20 cellular contexts compared by ENCODE assay signal in genomic region chr1:83639785-83640184, GRCh38.
A peak's percentile ranks its signal among the peaks of the same experiment; 100 is the strongest.
DNase-seq lines count a peak whose midpoint lies in the region; ATAC-seq, FAIRE-seq and TF ChIP-seq lines count a peak whose summit lies in the region.
"Had no signal": no experiment of that assay in that cellular context is flagged by ENCODE, and none has a peak within 500 bp of the region (broad histone marks: within the 10 kb centered on the region; RNA-seq: fewer than 3 reads in every experiment).

No MANE protein-coding gene starts in this region.

- no peaks in the 10 kb centered on the region for H3K79me2 ChIP-seq in H1 (ENCODE audit: control insufficient read depth in 1 of 2, insufficient read depth in 2 of 2, low read length in 2 of 2)

- H3K23ac ChIP-seq in H1 (ENCODE audit: insufficient read length), result no peak overlapping the region

- no peak overlapping the region for H3K18ac ChIP-seq in H1 (ENCODE audit: extremely low read depth, low read length)

- H3K27ac ChIP-seq in SK-N-MC (peak overlapping the region; percentile 7; the same call in 1 of the 2 replicates), H1 (ENCODE audit: low read depth, low read length) (no peak overlapping the region)
- H3K27ac ChIP-seq in CD8-positive, alpha-beta T cell (ENCODE audit: low read depth, low read length), result no peak overlapping the region

- no peak overlapping the region for H2AFZ ChIP-seq in H1 (ENCODE audit: low read length)

- H3K27me3 Mint-ChIP-seq in CD8-positive, alpha-beta T cell (ENCODE audit: low read depth), result no peaks in the 10 kb centered on the region
- H3K27me3 Mint-ChIP-seq: CD4-positive, alpha-beta memory T cell had no signal

- no peak overlapping the region for H3K4me3 ChIP-seq in SK-N-MC
- no peak overlapping the region for H3K4me3 ChIP-seq in H1 (ENCODE audit: extremely low read depth in 1 of 4, insufficient read depth in 2 of 4, low read depth in 3 of 4, low read length in 4 of 4)
- H3K4me3 ChIP-seq in mucosa of descending colon, result no peak overlapping the region
- no peak overlapping the region for H3K4me3 ChIP-seq in CD8-positive, alpha-beta T cell (ENCODE audit: low read depth, low read length)

- no peak overlapping the region for H4K8ac ChIP-seq in H1 (ENCODE audit: extremely low read depth, insufficient read depth, low read length)

- H3K4me1 Mint-ChIP-seq in CD8-positive, alpha-beta T cell (ENCODE audit: low read depth), result peaks cover 2% of the 10 kb centered on the region

- no peaks in the 10 kb centered on the region for H3K36me3 Mint-ChIP-seq in CD8-positive, alpha-beta T cell
- H3K36me3 Mint-ChIP-seq: CD4-positive, alpha-beta memory T cell had no signal

- POLR2A ChIA-PET in H1 (lab: Charles Lee; ENCODE audit: partially characterized antibody), result no interaction called here
- POLR2A ChIA-PET in CD8-positive, alpha-beta T cell (lab: Charles Lee), result no interaction called here

- CTCF ChIA-PET in H1 (lab: Charles Lee; ENCODE audit: partially characterized antibody), result interaction anchor here (0.9 to 1.7 kb wide), 3 partner anchors 14 to 59 kb away, joined by 3 read pairs; no protein-coding TSS in a partner anchor
- CTCF ChIA-PET in CD8-positive, alpha-beta T cell (lab: Charles Lee), result interaction anchor here (0.9 kb wide), 1 partner anchor 10 kb away, joined by 3 read pairs; no protein-coding TSS in a partner anchor

- H3K27me3 ChIP-seq in H1 (replicated peaks in 1 of 4; ENCODE audit: control insufficient read depth in 3 of 4, extremely low read depth in 1 of 4, insufficient read depth in 3 of 4, low read length in 3 of 4), result no peaks in the 10 kb centered on the region
- no peaks in the 10 kb centered on the region for H3K27me3 ChIP-seq in CD8-positive, alpha-beta T cell (ENCODE audit: insufficient read depth, low read length)

- no peak overlapping the region for H3K4me2 ChIP-seq in H1 (ENCODE audit: insufficient read depth in 1 of 2, low read depth in 2 of 2, low read length in 2 of 2)

- no peak overlapping the region for H2BK12ac ChIP-seq in H1 (ENCODE audit: low read depth, low read length)

- 89% methylated on average over 3 of the region's 3 CpGs; no CpG with 5 or more reads in 1 of the 2 experiments for WGBS in H1 (ENCODE audit: extremely low coverage in 1 of 2, insufficient coverage in 1 of 2, insufficient read length in 1 of 2, insufficient replicate concordance in 2 of 2, low coverage in 1 of 2, low lambda C conversion rate in 2 of 2, missing lambda C conversion rate in 1 of 2), 2 experiments

- H3K9me3 ChIP-seq in SK-N-MC (ENCODE audit: low read depth, low read length) (no peaks in the 10 kb centered on the region), H1 (ENCODE audit: insufficient read depth in 2 of 2, low read depth in 1 of 2, low read length in 1 of 2) (no peaks in the 10 kb centered on the region), mucosa of descending colon (no peaks in the 10 kb centered on the region)
- H3K9me3 ChIP-seq in CD8-positive, alpha-beta T cell (ENCODE audit: low read length), result no peaks in the 10 kb centered on the region

- no peaks in the 10 kb centered on the region for H3K36me3 ChIP-seq in SK-N-MC (ENCODE audit: insufficient read depth, low read length)
- H3K36me3 ChIP-seq in H1 (ENCODE audit: control insufficient read depth in 2 of 4, insufficient read depth in 4 of 4, low read length in 3 of 4), result no peaks in the 10 kb centered on the region
- H3K36me3 ChIP-seq in mucosa of descending colon (ENCODE audit: low read depth), result no peaks in the 10 kb centered on the region
- H3K36me3 ChIP-seq in CD8-positive, alpha-beta T cell (ENCODE audit: insufficient read depth, low read length), result no peaks in the 10 kb centered on the region

- TF ChIP-seq CTCF in H1 (IDR thresholded peaks at IDR 0.05; ENCODE audit: control extremely low read depth in 1 of 3, insufficient read depth in 1 of 3, low read depth in 1 of 3, low read length in 3 of 3) (no peak), mucosa of descending colon (IDR thresholded peaks at IDR 0.05) (no peak)
- TF ChIP-seq CTCF in CD8-positive, alpha-beta T cell (IDR thresholded peaks at IDR 0.05), result no peak

- H2BK15ac ChIP-seq in H1 (ENCODE audit: low read length), result no peak overlapping the region

- no peak overlapping the region for H3K4ac ChIP-seq in H1 (replicated peaks; ENCODE audit: insufficient read length, low read depth, low read length)

- H3K4me3 Mint-ChIP-seq in CD8-positive, alpha-beta T cell, result no peak overlapping the region
- H3K4me3 Mint-ChIP-seq: B cell; CD4-positive, alpha-beta memory T cell had no signal

- H3K9ac ChIP-seq in SK-N-MC (ENCODE audit: insufficient read length) (no peak overlapping the region), H1 (replicated peaks in 1 of 4; ENCODE audit: extremely low read depth in 1 of 4, low read depth in 3 of 4, low read length in 3 of 4) (no peak overlapping the region)

- no peaks in the 10 kb centered on the region for H3K9me3 Mint-ChIP-seq in CD8-positive, alpha-beta T cell

- no peak for TF ChIP-seq POLR2A in H1 (IDR thresholded peaks at IDR 0.05; ENCODE audit: control extremely low read depth in 1 of 2, low read depth in 2 of 2, low read length in 2 of 2)

- ATAC-seq in GM19397 (IDR thresholded peaks at IDR 0.05; ENCODE audit: unreplicated experiment) (no peak), left ventricle myocardium superior (no peak), mucosa of descending colon (no peak)
- no peak for ATAC-seq in CD8-positive, alpha-beta T cell
- ATAC-seq: HCT116 had no signal

- no peak overlapping the region for H2BK5ac ChIP-seq in H1 (ENCODE audit: low read depth, low read length)

- no peak overlapping the region for H3K14ac ChIP-seq in H1 (ENCODE audit: insufficient read length)

- H3K56ac ChIP-seq in H1 (replicated peaks; ENCODE audit: insufficient read length, low read depth, low read length), result no peak overlapping the region

- H2BK120ac ChIP-seq in H1 (replicated peaks; ENCODE audit: low read depth, low read length), result no peak overlapping the region

- intact Hi-C loops in left ventricle myocardium superior (cut with micrococcal nuclease) (no loop called here), mucosa of descending colon (cut with DNase I, micrococcal nuclease) (no loop called here)
- intact Hi-C loops in CD8-positive, alpha-beta T cell (cut with DNase I, micrococcal nuclease), result no loop called here

- no peak overlapping the region for H4K91ac ChIP-seq in H1 (replicated peaks; ENCODE audit: insufficient read length, low read length)

- peak in 1 of 2 experiments; percentile 23; a peak in 1 of 4 replicates for TF ChIP-seq RAD21 in H1 (IDR thresholded peaks at IDR 0.05 in 1 of 2, conservative IDR thresholded peaks at IDR 0.05 in 1 of 2; ENCODE audit: low read depth in 2 of 2, low read length in 2 of 2)

- H3K23me2 ChIP-seq in H1 (ENCODE audit: low read depth, low read length), result no peaks in the 10 kb centered on the region

- no peak overlapping the region for H2BK20ac ChIP-seq in H1 (ENCODE audit: low read length)

- no peak overlapping the region for H2AK5ac ChIP-seq in H1 (ENCODE audit: low read depth, low read length)

- no peak overlapping the region for H4K5ac ChIP-seq in H1 (ENCODE audit: insufficient read length, low read depth, low read length)

- TF ChIP-seq EP300 in H1 (IDR thresholded peaks at IDR 0.05; ENCODE audit: borderline replicate concordance in 1 of 2, low read depth in 2 of 2, low read length in 2 of 2), result no peak

- peak; percentile 13 for FAIRE-seq in H1 (lab: Jason Lieb, UNC)
- FAIRE-seq: A204.1, D721Med, G401.6, GM12892, GM19239, H54 had no signal

- no peaks in the 10 kb centered on the region for H3K79me1 ChIP-seq in H1 (ENCODE audit: low read depth, low read length)

- H4K20me1 ChIP-seq in H1 (replicated peaks in 1 of 2; ENCODE audit: control insufficient read depth in 1 of 2, insufficient read depth in 2 of 2, low read length in 2 of 2), result no peaks in the 10 kb centered on the region

- H3K4me1 ChIP-seq in H1 (replicated peaks in 1 of 4; ENCODE audit: control insufficient read depth in 3 of 4, insufficient read depth in 4 of 4, low read length in 3 of 4), result no peaks in the 10 kb centered on the region; a peak in 1 of 7 replicates
- H3K4me1 ChIP-seq in mucosa of descending colon (ENCODE audit: low read depth), result no peaks in the 10 kb centered on the region
- no peaks in the 10 kb centered on the region for H3K4me1 ChIP-seq in CD8-positive, alpha-beta T cell (ENCODE audit: insufficient read depth, low read length)

- no peak overlapping the region for H3K27ac Mint-ChIP-seq in CD8-positive, alpha-beta T cell
- H3K27ac Mint-ChIP-seq: B cell had no signal

- DNase-seq in SK-N-MC (ENCODE audit: low read depth, low spot score) (no peak), H1 (ENCODE audit: low read depth in 1 of 2, low spot score in 2 of 2) (no peak), medulla oblongata (ENCODE audit: extremely low spot score) (peak; percentile 20), left ventricle myocardium superior (no peak), mucosa of descending colon (no peak)
- no peak for DNase-seq in CD8-positive, alpha-beta T cell
- DNase-seq: C1 segment of cervical spinal cord; CD4-positive, alpha-beta memory T cell; COR-L47; DMS153; EL had no signal

TF ChIP-seq in H1, 55 proteins besides CTCF, POLR2A, EP300 and RAD21 (continues in another document):
- TF ChIP-seq SUZ12 (IDR thresholded peaks at IDR 0.05; ENCODE audit: low read length) (no peak), GTF2F1 (IDR thresholded peaks at IDR 0.05; ENCODE audit: borderline replicate concordance, low read depth, low read length) (no peak), CTBP2 (IDR thresholded peaks at IDR 0.05; ENCODE audit: borderline replicate concordance, insufficient read depth, insufficient read length, low read length) (no peak), RNF2 (IDR thresholded peaks at IDR 0.05; ENCODE audit: borderline replicate concordance, low read depth, low read length, missing control alignments, poor library complexity, severe bottlenecking) (no peak), PHF8 (conservative IDR thresholded peaks at IDR 0.05; ENCODE audit: low read depth, low read length) (no peak), TAF7 (optimal IDR thresholded peaks at IDR 0.05; ENCODE audit: borderline replicate concordance, low read depth, low read length) (no peak), CREB1 (IDR thresholded peaks at IDR 0.05) (no peak)
- TF ChIP-seq, protein P1, sequence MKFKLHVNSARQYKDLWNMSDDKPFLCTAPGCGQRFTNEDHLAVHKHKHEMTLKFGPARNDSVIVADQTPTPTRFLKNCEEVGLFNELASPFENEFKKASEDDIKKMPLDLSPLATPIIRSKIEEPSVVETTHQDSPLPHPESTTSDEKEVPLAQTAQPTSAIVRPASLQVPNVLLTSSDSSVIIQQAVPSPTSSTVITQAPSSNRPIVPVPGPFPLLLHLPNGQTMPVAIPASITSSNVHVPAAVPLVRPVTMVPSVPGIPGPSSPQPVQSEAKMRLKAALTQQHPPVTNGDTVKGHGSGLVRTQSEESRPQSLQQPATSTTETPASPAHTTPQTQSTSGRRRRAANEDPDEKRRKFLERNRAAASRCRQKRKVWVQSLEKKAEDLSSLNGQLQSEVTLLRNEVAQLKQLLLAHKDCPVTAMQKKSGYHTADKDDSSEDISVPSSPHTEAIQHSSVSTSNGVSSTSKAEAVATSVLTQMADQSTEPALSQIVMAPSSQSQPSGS (IDR thresholded peaks at IDR 0.05; ENCODE audit: low read length), result no peak
- TF ChIP-seq, protein P2, sequence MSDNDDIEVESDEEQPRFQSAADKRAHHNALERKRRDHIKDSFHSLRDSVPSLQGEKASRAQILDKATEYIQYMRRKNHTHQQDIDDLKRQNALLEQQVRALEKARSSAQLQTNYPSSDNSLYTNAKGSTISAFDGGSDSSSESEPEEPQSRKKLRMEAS (IDR thresholded peaks at IDR 0.05), result no peak
